27 cellular contexts compared by ENCODE assay signal in genomic region chrX:84735025-84735424, GRCh38.
DNase-seq lines count a peak whose midpoint lies in the region; ATAC-seq and TF ChIP-seq lines count a peak whose summit lies in the region.
"Had no signal": no experiment of that assay in that cellular context is flagged by ENCODE, and none has a peak within 500 bp of the region (broad histone marks: within the 10 kb centered on the region; RNA-seq: fewer than 3 reads in every experiment).

No MANE protein-coding gene starts in this region.

- no peaks in the 10 kb centered on the region for H3K9me1 ChIP-seq in IMR-90 (ENCODE audit: insufficient read depth, low read length)

- in situ Hi-C loops in IMR-90 (cut with MboI; ENCODE audit: low sequenced_read_pairs): no loop called here

- POLR2A ChIA-PET in IMR-90 (lab: Charles Lee; ENCODE audit: unreplicated experiment): no interaction called here

- H2BK20ac ChIP-seq in IMR-90 (ENCODE audit: low read depth, low read length): peak overlapping the region; percentile 55; the same call in 1 of the 2 replicates

- no peak overlapping the region for H4K12ac ChIP-seq in trophoblast cell (ENCODE audit: low read depth, low read length)

- H3K36me3 ChIP-seq in IMR-90 (ENCODE audit: control insufficient read depth, insufficient read depth, low read length): no peaks in the 10 kb centered on the region
- H3K36me3 ChIP-seq in trophoblast cell (ENCODE audit: control insufficient read depth in 1 of 2, insufficient read depth in 2 of 2, low read length in 2 of 2): no peaks in the 10 kb centered on the region
- no peaks in the 10 kb centered on the region for H3K36me3 ChIP-seq in body of pancreas (replicated peaks in 1 of 2; ENCODE audit: insufficient read depth in 1 of 2, low read depth in 2 of 2)
- H3K36me3 ChIP-seq: BLaER1, upper lobe of left lung, WERI-Rb-1 had no signal

- H2AK9ac ChIP-seq in IMR-90 (replicated peaks; ENCODE audit: low read depth, low read length, poor library complexity): no peak overlapping the region

- H2BK15ac ChIP-seq in IMR-90 (ENCODE audit: low read depth, low read length): no peak overlapping the region

- H3K56ac ChIP-seq in IMR-90 (ENCODE audit: extremely low read depth, insufficient read depth, low read length): no peak overlapping the region

- H3K9ac ChIP-seq in IMR-90 (ENCODE audit: low read depth, low read length) (no peak overlapping the region), trophoblast cell (ENCODE audit: low read length) (no peak overlapping the region)
- H3K9ac ChIP-seq: BLaER1 had no signal

- H2BK5ac ChIP-seq in IMR-90 (ENCODE audit: low read depth, low read length, poor library complexity, severe bottlenecking) (no peak overlapping the region), trophoblast cell (ENCODE audit: low read depth, low read length, poor library complexity) (peak overlapping the region; percentile 96)

- ATAC-seq in IMR-90 (ENCODE audit: low read depth): peak; percentile 27
- no peak for ATAC-seq in body of pancreas
- ATAC-seq: activated CD8-positive, alpha-beta memory T cell treated with anti-CD3 and anti-CD28 coated beads, Interleukin-2, amount 10 ng/mL, durations not matched to agents 7 days and 5 days; GM12878; left lobe of liver; right cardiac atrium had no signal

- H3K4ac ChIP-seq in IMR-90 (ENCODE audit: low read depth, low read length) (no peak overlapping the region), trophoblast cell (ENCODE audit: low read depth, low read length) (peak overlapping the region; percentile 79)

- BruUV-seq in IMR-90 (replicated peaks; lab: Mats Ljungman, UMichigan): no TSS peak

- CTCF ChIA-PET in IMR-90 (lab: Yijun Ruan, JAX): interaction anchor here (0.6 to 1.2 kb wide), 2 partner anchors 171 to 565 kb away, joined by 3 to 4 read pairs; no protein-coding TSS in a partner anchor

- H4K8ac ChIP-seq in IMR-90 (ENCODE audit: low read depth in 2 of 2, low read length in 2 of 2) (peak overlapping the region in 1 of 2 experiments; percentile 56; a peak in 1 of 4 replicates), trophoblast cell (ENCODE audit: low read depth, low read length) (peak overlapping the region; percentile 82)

- H3K79me1 ChIP-seq in IMR-90 (ENCODE audit: low read depth in 1 of 2, low read length in 2 of 2): no peaks in the 10 kb centered on the region
- H3K79me1 ChIP-seq in trophoblast cell (ENCODE audit: low read length): peaks cover 8% of the 10 kb centered on the region

- peak; percentile 33 for DNase-seq in IMR-90
- peak; percentile 3 for DNase-seq in SIG-M5 (lab: John Stamatoyannopoulos, UW)
- DNase-seq in epithelial cell of esophagus (ENCODE audit: low read depth): peak; percentile 82
- DNase-seq in trophoblast cell: peak; percentile 25 to 75
- no peak for DNase-seq in body of pancreas
- no peak for DNase-seq in RPMI8226
- DNase-seq in activated CD4-positive, CD25-positive, alpha-beta regulatory T cell (lab: John Stamatoyannopoulos, UW): no peak
- no peak for DNase-seq in GDM1 (lab: John Stamatoyannopoulos, UW)
- DNase-seq: activated CD4-positive, alpha-beta T cell treated with anti-CD3 and anti-CD28 coated beads, Interleukin-2, amount 50 U/mL, for 1 hour; activated CD8-positive, alpha-beta memory T cell treated with anti-CD3 and anti-CD28 coated beads, Interleukin-2, amount 10 ng/mL, durations not matched to agents 7 days and 5 days; activated naive CD4-positive, alpha-beta T cell; activated T-cell treated with anti-CD3 and anti-CD28 coated beads, Interleukin-2, amount 50 U/mL, for 48 hours; DMS79; effector memory CD4-positive, alpha-beta T cell; HFFc6; Karpas-422; NCI-H1092; NCI-H187; NCI-H2171 treated with DMSO at 0.1 percent for 48 hours; NCI-H526 treated with DMSO at 0.1 percent for 48 hours; right cardiac atrium; stimulated activated CD4-positive, alpha-beta T cell treated with anti-CD3 and anti-CD28 coated beads, Interleukin-2, amount 100 ng/mL, for 48 hours; upper lobe of left lung; WERI-Rb-1 had no signal

- TF ChIP-seq POLR2A in IMR-90 (IDR thresholded peaks at IDR 0.05; ENCODE audit: low read depth, low read length): no peak
- no peak for TF ChIP-seq POLR2A in body of pancreas (IDR thresholded peaks at IDR 0.05)

- H3K4me3 ChIP-seq in IMR-90 (ENCODE audit: insufficient read depth, low read depth, low read length): no peak overlapping the region
- no peak overlapping the region for H3K4me3 ChIP-seq in epithelial cell of esophagus (ENCODE audit: low read length)
- no peak overlapping the region for H3K4me3 ChIP-seq in trophoblast cell (ENCODE audit: low read depth, low read length)
- no peak overlapping the region for H3K4me3 ChIP-seq in body of pancreas
- H3K4me3 ChIP-seq: BLaER1, GM12878, upper lobe of left lung had no signal

- H3K4me2 ChIP-seq in IMR-90 (ENCODE audit: low read depth, low read length) (no peak overlapping the region), trophoblast cell (ENCODE audit: low read length) (no peak overlapping the region)
- H3K4me2 ChIP-seq: BLaER1 had no signal

- H2AFZ ChIP-seq in IMR-90 (replicated peaks; ENCODE audit: low read length, poor library complexity): no peak overlapping the region
- no peak overlapping the region for H2AFZ ChIP-seq in trophoblast cell (ENCODE audit: insufficient read depth, low read length, poor library complexity)

- no peak overlapping the region for H4K91ac ChIP-seq in IMR-90 (ENCODE audit: insufficient read depth, low read depth, low read length)
- peak overlapping the region; percentile 95 for H4K91ac ChIP-seq in trophoblast cell (ENCODE audit: low read depth, low read length)

- no peak overlapping the region for H3K14ac ChIP-seq in IMR-90 (replicated peaks; ENCODE audit: low read depth, low read length)
- peak overlapping the region; percentile 89 for H3K14ac ChIP-seq in trophoblast cell (ENCODE audit: low read length)

- dilution Hi-C loops in IMR-90 (cut with HindIII; ENCODE audit: low sequenced_read_pairs, unreplicated experiment): no loop called here

- H3K9me3 ChIP-seq in IMR-90 (ENCODE audit: control insufficient read depth, insufficient read depth, low read length) (no peaks in the 10 kb centered on the region), trophoblast cell (ENCODE audit: insufficient read depth, low read depth, low read length) (no peaks in the 10 kb centered on the region), body of pancreas (no peaks in the 10 kb centered on the region)
- H3K9me3 ChIP-seq: BLaER1, upper lobe of left lung had no signal

- no peak for TF ChIP-seq RAD21 in IMR-90 (IDR thresholded peaks at IDR 0.05; ENCODE audit: low read length)

- no peak overlapping the region for H2AK5ac ChIP-seq in IMR-90 (ENCODE audit: low read depth, low read length)
- no peak overlapping the region for H2AK5ac ChIP-seq in trophoblast cell (ENCODE audit: low read length)

- H3K27me3 ChIP-seq in IMR-90 (ENCODE audit: control insufficient read depth, insufficient read depth, low read length): no peaks in the 10 kb centered on the region; the same call in 1 of the 2 replicates
- no peaks in the 10 kb centered on the region for H3K27me3 ChIP-seq in trophoblast cell (ENCODE audit: insufficient read depth, low read length)
- H3K27me3 ChIP-seq in body of pancreas: no peaks in the 10 kb centered on the region
- H3K27me3 ChIP-seq: upper lobe of left lung had no signal

- peaks cover 5% of the 10 kb centered on the region for H3K4me1 ChIP-seq in IMR-90 (ENCODE audit: control insufficient read depth, insufficient read depth, low read length)
- peaks cover 6 to 7% of the 10 kb centered on the region in 2 experiments for H3K4me1 ChIP-seq in trophoblast cell (ENCODE audit: control insufficient read depth in 1 of 2, insufficient read depth in 2 of 2, low read length in 2 of 2)
- no peaks in the 10 kb centered on the region for H3K4me1 ChIP-seq in body of pancreas
- H3K4me1 ChIP-seq: BLaER1, upper lobe of left lung had no signal

- intact Hi-C loops in IMR-90 (cut with micrococcal nuclease) (loop anchor here (10.0 kb wide), 1 partner anchor 820 kb away; no protein-coding TSS in a partner anchor), body of pancreas (cut with DNase I) (no loop called here)

- peak overlapping the region; percentile 86 for H3K18ac ChIP-seq in IMR-90 (ENCODE audit: low read depth, low read length)
- peak overlapping the region; percentile 53 for H3K18ac ChIP-seq in trophoblast cell (ENCODE audit: low read length)

- H3K27ac ChIP-seq in IMR-90 (ENCODE audit: insufficient read depth, low read length) (peak overlapping the region; percentile 37; the same call in 1 of the 2 replicates), trophoblast cell (ENCODE audit: low read depth, low read length) (peak overlapping the region; percentile 83), body of pancreas (no peak overlapping the region)
- H3K27ac ChIP-seq: BLaER1, upper lobe of left lung, WERI-Rb-1 had no signal

- peak overlapping the region; percentile 30 for H4K5ac ChIP-seq in IMR-90 (ENCODE audit: low read depth, low read length)

- no peaks in the 10 kb centered on the region for H3K79me2 ChIP-seq in trophoblast cell (ENCODE audit: control insufficient read depth, insufficient read depth, low read length, poor library complexity)

- H3K23ac ChIP-seq in IMR-90 (ENCODE audit: low read depth, low read length): no peak overlapping the region
- no peak overlapping the region for H3K23ac ChIP-seq in trophoblast cell (ENCODE audit: low read length)

- no peak overlapping the region for H2BK12ac ChIP-seq in trophoblast cell (ENCODE audit: low read length)

- no peaks in the 10 kb centered on the region for H4K20me1 ChIP-seq in IMR-90 (ENCODE audit: insufficient read depth, low read length)
- H4K20me1 ChIP-seq: BLaER1 had no signal

- 0 out of 2 replicates have a peak overlapping the region, but pooled peaks have one; percentile 37 for H2BK120ac ChIP-seq in IMR-90 (ENCODE audit: low read depth, low read length)
- peak overlapping the region; percentile 98 for H2BK120ac ChIP-seq in trophoblast cell (ENCODE audit: insufficient read depth, low read length, poor library complexity)

- TF ChIP-seq CTCF in IMR-90 (conservative IDR thresholded peaks at IDR 0.05; ENCODE audit: low read depth, low read length) (no peak), epithelial cell of esophagus (IDR thresholded peaks at IDR 0.05; ENCODE audit: insufficient read depth, low read depth, low read length, missing control alignments) (no peak), body of pancreas (IDR thresholded peaks at IDR 0.05) (no peak)

- no CpG with 5 or more reads among the region's 3 CpGs for WGBS in IMR-90 (ENCODE audit: extremely low coverage in 2 of 2, insufficient read length in 1 of 2), 2 experiments
- no CpG with 5 or more reads among the region's 3 CpGs for WGBS in trophoblast cell (ENCODE audit: extremely low coverage, insufficient coverage, insufficient read length)
- WGBS in body of pancreas, 2 donors: 35 to 80% methylated on average over 1 to 3 of the region's 3 CpGs

TF ChIP-seq in IMR-90, 13 proteins besides CTCF, POLR2A, EP300 and RAD21 (continues in another document):
- TF ChIP-seq MAZ (IDR thresholded peaks at IDR 0.05; ENCODE audit: borderline replicate concordance, low read depth, low read length) (no peak), RCOR1 (IDR thresholded peaks at IDR 0.05; ENCODE audit: insufficient replicate concordance, low read length) (no peak), BHLHE40 (IDR thresholded peaks at IDR 0.05; ENCODE audit: low read depth, low read length) (no peak)

Comparison
In these comparisons a context has a peak if more than half of its experiments do, and no peak if none do; other contexts are left out.
1. DNase-seq: peak in IMR-90 (single experiment), SIG-M5 (single experiment), epithelial cell of esophagus (single experiment) and trophoblast cell (2 of 2); none in body of pancreas (0 of 4), RPMI8226 (single experiment), activated CD4-positive, CD25-positive, alpha-beta regulatory T cell (0 of 4) and GDM1 (single experiment).
2. H3K27ac ChIP-seq: peak in IMR-90 (single experiment) and trophoblast cell (single experiment); none in body of pancreas (0 of 4).